In the genomic region with DNA sequence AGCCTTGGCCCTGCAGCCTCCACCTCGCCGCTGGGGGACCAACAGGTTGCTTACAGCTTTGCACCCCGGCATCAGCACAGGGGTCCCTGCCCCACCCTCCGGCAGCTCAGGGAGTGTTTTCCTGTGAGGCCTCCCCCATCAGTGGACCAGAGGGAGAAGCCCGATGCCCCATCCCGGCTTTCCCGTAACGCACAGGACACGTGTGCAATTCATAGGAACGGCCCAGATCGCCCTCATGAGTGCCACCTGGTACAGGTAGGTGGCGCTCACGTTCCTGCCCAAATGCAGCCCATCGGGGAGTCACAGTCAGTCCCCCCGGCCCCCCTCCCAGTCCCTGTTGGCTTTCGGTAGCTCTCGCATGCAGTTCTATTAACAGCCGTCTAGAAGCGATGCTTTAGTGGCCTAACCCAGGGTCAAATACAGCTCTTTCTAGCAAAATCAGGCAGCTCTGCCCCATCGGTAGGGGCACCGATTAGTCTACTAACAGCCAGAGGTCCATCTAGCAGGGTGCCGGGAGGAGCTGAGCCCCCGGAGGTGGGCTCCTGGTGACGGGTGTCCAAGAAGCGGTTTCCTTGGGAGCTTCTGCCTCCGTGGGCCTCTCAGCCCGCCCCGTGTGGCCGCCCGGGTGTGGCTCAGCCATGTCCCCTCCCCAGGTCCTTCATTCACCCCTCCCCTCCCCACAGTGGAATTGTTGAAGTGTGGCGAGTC, we compare ENCODE assay signal across 9 cellular contexts. TPM values are rescaled to one million over a fixed set of nuclear protein-coding genes. Genes with fewer than 3 reads are reported as not detected.
A peak's percentile ranks its signal among the peaks of the same experiment; 100 is the strongest.
DNase-seq lines count a peak whose midpoint lies in the region; ATAC-seq and TF ChIP-seq lines count a peak whose summit lies in the region.
"Had no signal": no experiment of that assay in that cellular context is flagged by ENCODE, and none has a peak within 500 bp of the region (broad histone marks: within the 10 kb centered on the region; RNA-seq: fewer than 3 reads in every experiment).

No MANE protein-coding gene starts in this region.

- H3K4me1 Mint-ChIP-seq in activated CD4-positive, alpha-beta T cell treated with anti-CD3 and anti-CD28 coated beads for 36 hours, result no peaks in the 10 kb centered on the region
- H3K4me1 Mint-ChIP-seq: memory B cell had no signal

- no peaks in the 10 kb centered on the region for H3K9me3 ChIP-seq in esophagus squamous epithelium

- peak in 4 of 6 experiments; percentile 15 to 41 (median 25) for TF ChIP-seq CTCF in esophagus squamous epithelium (IDR thresholded peaks at IDR 0.05)

- no peak overlapping the region for H3K4me3 ChIP-seq in esophagus squamous epithelium

- peaks cover 0 to 48% (median 9%) of the 10 kb centered on the region in 3 donors for H3K36me3 ChIP-seq in esophagus squamous epithelium

- no peak overlapping the region for H3K27ac Mint-ChIP-seq in activated CD4-positive, alpha-beta T cell treated with anti-CD3 and anti-CD28 coated beads for 36 hours
- H3K27ac Mint-ChIP-seq: memory B cell had no signal

- H3K27me3 Mint-ChIP-seq in activated CD4-positive, alpha-beta T cell treated with anti-CD3 and anti-CD28 coated beads for 36 hours, result no peaks in the 10 kb centered on the region
- H3K27me3 Mint-ChIP-seq: memory B cell had no signal

- POLR2A ChIA-PET in activated CD4-positive, alpha-beta T cell treated with anti-CD3 and anti-CD28 coated beads for 36 hours (lab: Charles Lee), result interaction anchor here (0.5 kb wide), 1 partner anchor 662 kb away, joined by 4 read pairs; no protein-coding TSS in a partner anchor

- H3K36me3 Mint-ChIP-seq in activated CD4-positive, alpha-beta T cell treated with anti-CD3 and anti-CD28 coated beads for 36 hours (ENCODE audit: low read depth), result no peaks in the 10 kb centered on the region

- no peak for ATAC-seq in activated CD4-positive, alpha-beta T cell treated with anti-CD3 and anti-CD28 coated beads for 36 hours
- ATAC-seq in stimulated activated naive CD8-positive, alpha-beta T cell treated with anti-CD3 and anti-CD28 coated beads, Interleukin-15, Interleukin-2, amounts not matched to agents 100 U/mL and 50 U/mL, for 24 hours, result peak; percentile 24

- H3K9me3 Mint-ChIP-seq in activated CD4-positive, alpha-beta T cell treated with anti-CD3 and anti-CD28 coated beads for 36 hours (ENCODE audit: low read depth), result no peaks in the 10 kb centered on the region
- H3K9me3 Mint-ChIP-seq: memory B cell had no signal

- no peak for TF ChIP-seq POLR2A in esophagus squamous epithelium (IDR thresholded peaks at IDR 0.05)

- no peak overlapping the region for H3K27ac ChIP-seq in esophagus squamous epithelium

- no peaks in the 10 kb centered on the region for H3K27me3 ChIP-seq in esophagus squamous epithelium

- 90% methylated on average over 2 to 8 of the region's 31 CpGs for WGBS in esophagus squamous epithelium, 2 donors

- H3K4me3 Mint-ChIP-seq in activated CD4-positive, alpha-beta T cell treated with anti-CD3 and anti-CD28 coated beads for 36 hours, result no peak overlapping the region
- H3K4me3 Mint-ChIP-seq: memory B cell had no signal

- CTCF ChIA-PET in activated CD4-positive, alpha-beta T cell treated with anti-CD3 and anti-CD28 coated beads for 36 hours (lab: Charles Lee), result interaction anchor here (0.5 to 2.1 kb wide), 8 partner anchors 20 to 1059 kb away, joined by 3 to 9 read pairs (median 4); no protein-coding TSS in a partner anchor

- no peaks in the 10 kb centered on the region for H3K4me1 ChIP-seq in esophagus squamous epithelium

- intact Hi-C loops in activated CD4-positive, alpha-beta T cell treated with anti-CD3 and anti-CD28 coated beads for 36 hours (cut with DNase I, micrococcal nuclease), result no loop called here
- intact Hi-C loops in esophagus squamous epithelium (cut with DNase I), result no loop called here

- DNase-seq in activated CD4-positive, alpha-beta T cell treated with anti-CD3 and anti-CD28 coated beads for 36 hours, result peak; percentile 48
- DNase-seq in activated CD4-positive, alpha-beta T cell treated with anti-CD3 and anti-CD28 coated beads for 4 hours, result no peak
- DNase-seq in NOMO-1 treated with DMSO at 0.1 percent for 48 hours (lab: John Stamatoyannopoulos, UW; ENCODE audit: unreplicated experiment) (peak; percentile 72), esophagus squamous epithelium (lab: John Stamatoyannopoulos, UW) (no peak), hepatic stellate cell (ENCODE audit: low spot score) (no peak), NCI-H2029 (lab: John Stamatoyannopoulos, UW) (no peak), GDM1 (lab: John Stamatoyannopoulos, UW) (no peak)
- peak; percentile 14 for DNase-seq in stimulated activated naive CD8-positive, alpha-beta T cell treated with anti-CD3 and anti-CD28 coated beads, Interleukin-15, Interleukin-2, amounts not matched to agents 100 U/mL and 50 U/mL, for 24 hours

RNA-seq across cellular contexts. Expression of gene GTF2IRD1, which starts 48.4 kb away (rescaled TPM):
- 1 to 10 TPM; 4.6 to 5.3 TPM for total RNA-seq in activated CD4-positive, alpha-beta T cell treated with anti-CD3 and anti-CD28 coated beads for 36 hours
- total RNA-seq in esophagus squamous epithelium, result 10 to 100 TPM; 26.8 to 35.6 (median 28.5) TPM

Comparison
In these comparisons a context has a peak if more than half of its experiments do, and no peak if none do; other contexts are left out.
1. DNase-seq: peak in activated CD4-positive, alpha-beta T cell treated with anti-CD3 and anti-CD28 coated beads for 36 hours (single experiment), NOMO-1 treated with DMSO at 0.1 percent for 48 hours (single experiment) and stimulated activated naive CD8-positive, alpha-beta T cell treated with anti-CD3 and anti-CD28 coated beads, Interleukin-15, Interleukin-2, amounts not matched to agents 100 U/mL and 50 U/mL, for 24 hours (single experiment); none in activated CD4-positive, alpha-beta T cell treated with anti-CD3 and anti-CD28 coated beads for 4 hours (0 of 2), esophagus squamous epithelium (single experiment), hepatic stellate cell (single experiment), NCI-H2029 (single experiment) and GDM1 (single experiment).
2. RNA of gene GTF2IRD1, which starts 48.4 kb away (total RNA-seq): 26.8 to 35.6 TPM in esophagus squamous epithelium; 4.6 to 5.3 TPM in activated CD4-positive, alpha-beta T cell treated with anti-CD3 and anti-CD28 coated beads for 36 hours; every median in the first group is over 4 times any median in the second.